In genomic region chr12:95633049-95633545, GRCh38 we compare ENCODE assay signal across 9 cellular contexts.
DNase-seq lines count a peak whose midpoint lies in the region; ATAC-seq and TF ChIP-seq lines count a peak whose summit lies in the region.
"Had no signal": no experiment of that assay in that cellular context is flagged by ENCODE, and none has a peak within 500 bp of the region (broad histone marks: within the 10 kb centered on the region; RNA-seq: fewer than 3 reads in every experiment).

No MANE protein-coding gene starts in this region.

- no peaks in the 10 kb centered on the region for H4K20me1 ChIP-seq in mammary epithelial cell (ENCODE audit: insufficient read depth, low read length)

- ATAC-seq in HG03521 (IDR thresholded peaks at IDR 0.05; ENCODE audit: unreplicated experiment) (no peak), HG03159 (IDR thresholded peaks at IDR 0.05; ENCODE audit: unreplicated experiment) (no peak)

- in situ Hi-C loops in mammary epithelial cell (cut with MboI; ENCODE audit: low sequenced_read_pairs in 2 of 2), result no loop called here

- CTCF ChIA-PET in mammary epithelial cell (lab: Charles Lee; ENCODE audit: low non-redundant PET), result no interaction called here

- intact Hi-C loops in mammary epithelial cell (cut with micrococcal nuclease) (loop anchor here (1.0 kb wide), 2 partner anchors 16 to 21 kb away; no protein-coding TSS in a partner anchor), lower leg skin (cut with DNase I; ENCODE audit: low total_unique reads) (no loop called here)

- H3K4me3 ChIP-seq in mammary epithelial cell (replicated peaks in 1 of 3; ENCODE audit: insufficient read depth in 1 of 3, low read depth in 2 of 3, low read length in 3 of 3), result no peak overlapping the region
- H3K4me3 ChIP-seq in lower leg skin (ENCODE audit: low read depth, poor library complexity, severe bottlenecking), result no peak overlapping the region

- BruUV-seq in mammary epithelial cell (replicated peaks; lab: Mats Ljungman, UMichigan), result no TSS peak

- H2AFZ ChIP-seq in mammary epithelial cell (ENCODE audit: low read depth, low read length), result no peak overlapping the region

- H3K4me1 ChIP-seq in mammary epithelial cell (ENCODE audit: insufficient read depth, low read length), result peaks cover 22% of the 10 kb centered on the region

- H3K79me2 ChIP-seq in mammary epithelial cell (ENCODE audit: insufficient read depth, low read length), result no peaks in the 10 kb centered on the region

- TF ChIP-seq POLR2A in lower leg skin (IDR thresholded peaks at IDR 0.05), result no peak

- no peaks in the 10 kb centered on the region for H3K36me3 ChIP-seq in mammary epithelial cell (ENCODE audit: insufficient read depth, low read length)

- peak overlapping the region; percentile 72 for H3K9ac ChIP-seq in mammary epithelial cell (ENCODE audit: insufficient read depth, low read length)

- 10% methylated on average over 7 of the region's 7 CpGs for WGBS in mammary epithelial cell (ENCODE audit: low coverage, missing lambda C conversion rate)
- WGBS in lower leg skin, 2 donors, result 43 to 54% methylated on average over 7 of the region's 7 CpGs

- dilution Hi-C loops in mammary epithelial cell (cut with HindIII; ENCODE audit: low sequenced_read_pairs), result no loop called here

- peak; percentile 22 for DNase-seq in stimulated activated CD4-positive, alpha-beta T cell treated with anti-CD3 and anti-CD28 coated beads, Interleukin-15, amount 100 ng/mL, for 24 hours
- DNase-seq in stimulated activated CD4-positive, alpha-beta T cell treated with anti-CD3 and anti-CD28 coated beads, Interleukin-12 subunit alpha, Interleukin-12 subunit beta, amount 100 ng/mL, for 4 hours, result no peak
- DNase-seq in mammary epithelial cell (peak; percentile 99), lower leg skin (ENCODE audit: low spot score in 2 of 2) (peak; percentile 62 to 88)
- no peak for DNase-seq in stimulated activated naive CD4-positive, alpha-beta T cell treated with Interleukin-2 at 50 U/mL for 16 hours (lab: John Stamatoyannopoulos, UW)
- DNase-seq in stimulated activated CD4-positive, alpha-beta T cell treated with anti-CD3 and anti-CD28 coated beads, Interleukin-4, amount 100 ng/mL, for 4 hours, result no peak
- DNase-seq: endodermal cell had no signal

- no peaks in the 10 kb centered on the region for H3K27me3 ChIP-seq in mammary epithelial cell (ENCODE audit: insufficient read depth, low read length)

- H3K4me2 ChIP-seq in mammary epithelial cell (ENCODE audit: insufficient read depth, low read depth, low read length), result peak overlapping the region; percentile 76

- TF ChIP-seq CTCF in mammary epithelial cell (conservative IDR thresholded peaks at IDR 0.05 in 1 of 2, IDR thresholded peaks at IDR 0.05 in 1 of 2; ENCODE audit: extremely low read depth in 1 of 2, insufficient read depth in 1 of 2, low read depth in 1 of 2, low read length in 2 of 2) (peak in 1 of 2 donors; percentile 12), lower leg skin (IDR thresholded peaks at IDR 0.05) (no peak)

- no peaks in the 10 kb centered on the region for H3K9me3 ChIP-seq in mammary epithelial cell (replicated peaks; ENCODE audit: insufficient read depth, low read length)

- H3K27ac ChIP-seq in mammary epithelial cell (ENCODE audit: insufficient read depth, low read depth, low read length), result peak overlapping the region; percentile 94

Comparison
In these comparisons a context has a peak if more than half of its experiments do, and no peak if none do; other contexts are left out.
1. DNase-seq: peak in stimulated activated CD4-positive, alpha-beta T cell treated with anti-CD3 and anti-CD28 coated beads, Interleukin-15, amount 100 ng/mL, for 24 hours (single experiment), mammary epithelial cell (single experiment) and lower leg skin (2 of 2); none in stimulated activated CD4-positive, alpha-beta T cell treated with anti-CD3 and anti-CD28 coated beads, Interleukin-12 subunit alpha, Interleukin-12 subunit beta, amount 100 ng/mL, for 4 hours (single experiment), stimulated activated naive CD4-positive, alpha-beta T cell treated with Interleukin-2 at 50 U/mL for 16 hours (single experiment) and stimulated activated CD4-positive, alpha-beta T cell treated with anti-CD3 and anti-CD28 coated beads, Interleukin-4, amount 100 ng/mL, for 4 hours (0 of 2).